In the genomic region with DNA sequence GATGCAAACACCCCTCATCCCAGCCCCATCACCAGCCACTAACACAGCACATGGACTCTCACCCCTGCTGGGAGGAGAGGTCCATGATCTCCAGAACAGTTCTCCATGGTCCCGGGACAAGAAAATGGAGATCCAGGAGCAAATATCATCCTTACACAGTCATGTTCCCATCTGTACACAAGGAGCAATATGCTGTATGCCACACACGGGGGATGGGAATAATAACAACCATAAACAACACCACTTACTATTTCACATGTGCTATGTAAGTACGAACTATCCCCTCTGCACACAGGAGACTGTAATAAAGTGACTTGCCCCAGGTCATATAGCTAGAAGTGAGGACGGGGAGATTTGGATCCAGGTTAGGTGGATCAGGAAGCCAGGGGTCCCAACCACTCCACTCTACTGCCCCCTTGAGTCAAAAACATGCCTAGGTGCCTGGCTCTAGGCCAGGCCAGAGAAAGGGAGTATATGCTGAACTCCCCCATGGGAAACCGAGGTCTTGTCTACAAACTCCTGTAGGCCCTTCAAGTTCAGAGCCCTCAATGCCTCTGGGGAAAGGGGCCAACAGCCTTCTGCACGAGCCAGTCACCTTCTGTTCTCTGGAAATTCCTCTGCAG, we compare ENCODE assay signal across 8 cellular contexts. TPM values are rescaled to one million over a fixed set of nuclear protein-coding genes. Genes with fewer than 3 reads are reported as not detected.
DNase-seq lines count a peak whose midpoint lies in the region; ATAC-seq and TF ChIP-seq lines count a peak whose summit lies in the region.

No MANE protein-coding gene starts in this region.

- ATAC-seq in left lobe of liver (peak; percentile 48), HG03159 (IDR thresholded peaks at IDR 0.05; ENCODE audit: unreplicated experiment) (no peak), HG03439 (IDR thresholded peaks at IDR 0.05; ENCODE audit: unreplicated experiment) (no peak)

- no peaks in the 10 kb centered on the region for H3K9me3 Mint-ChIP-seq in activated naive CD4-positive, alpha-beta T cell treated with anti-CD3 and anti-CD28 coated beads for 36 hours

- H3K36me3 Mint-ChIP-seq in activated naive CD4-positive, alpha-beta T cell treated with anti-CD3 and anti-CD28 coated beads for 36 hours (ENCODE audit: low read depth) = no peaks in the 10 kb centered on the region

- H3K27ac Mint-ChIP-seq in activated naive CD4-positive, alpha-beta T cell treated with anti-CD3 and anti-CD28 coated beads for 36 hours = no peak overlapping the region

- no peak overlapping the region for H3K4me3 ChIP-seq in astrocyte of the spinal cord (ENCODE audit: low read depth, low read length)

- in situ Hi-C loops in astrocyte of the spinal cord (cut with HindIII; ENCODE audit: low sequenced_read_pairs) = no loop called here

- H3K4me3 Mint-ChIP-seq in activated naive CD4-positive, alpha-beta T cell treated with anti-CD3 and anti-CD28 coated beads for 36 hours = no peak overlapping the region

- DNase-seq in activated naive CD4-positive, alpha-beta T cell treated with anti-CD3 and anti-CD28 coated beads for 36 hours = peak; percentile 60
- DNase-seq in activated naive CD4-positive, alpha-beta T cell treated with anti-CD3 and anti-CD28 coated beads, Interleukin-2, amount 50 U/mL, for 16 hours = no peak
- peak; percentile 22 for DNase-seq in MV-4-11 (lab: John Stamatoyannopoulos, UW)
- DNase-seq in astrocyte of the spinal cord (ENCODE audit: low read depth, low spot score) = peak; percentile 35
- no peak for DNase-seq in left lobe of liver (ENCODE audit: low spot score)
- DNase-seq in mesenteric fat pad (ENCODE audit: low spot score) = no peak

- intact Hi-C loops in activated naive CD4-positive, alpha-beta T cell treated with anti-CD3 and anti-CD28 coated beads for 36 hours (cut with micrococcal nuclease) = loop anchor here (1.0 kb wide), 1 partner anchor 127 kb away; no protein-coding TSS in a partner anchor

- TF ChIP-seq CTCF in astrocyte of the spinal cord (IDR thresholded peaks at IDR 0.05; ENCODE audit: low read depth, low read length) = peak; percentile 66

- no peaks in the 10 kb centered on the region for H3K4me1 Mint-ChIP-seq in activated naive CD4-positive, alpha-beta T cell treated with anti-CD3 and anti-CD28 coated beads for 36 hours (ENCODE audit: low read depth)

- CTCF ChIA-PET in activated naive CD4-positive, alpha-beta T cell treated with anti-CD3 and anti-CD28 coated beads for 36 hours (lab: Charles Lee) = interaction anchor here (1.0 to 2.7 kb wide), 5 partner anchors 15 to 127 kb away, joined by 3 to 17 read pairs (median 4); no protein-coding TSS in a partner anchor

- no peaks in the 10 kb centered on the region for H3K27me3 Mint-ChIP-seq in activated naive CD4-positive, alpha-beta T cell treated with anti-CD3 and anti-CD28 coated beads for 36 hours (ENCODE audit: low read depth)

RNA-seq across cellular contexts. Expression of gene LRRC20, which starts 34.1 kb away (rescaled TPM):
- total RNA-seq in activated naive CD4-positive, alpha-beta T cell treated with anti-CD3 and anti-CD28 coated beads for 36 hours = 10 to 100 TPM in 1 of 2 experiments, 1 to 10 TPM in 1; 8.6 to 10.7 TPM
- total RNA-seq in left lobe of liver (16.6 TPM), mesenteric fat pad (1.9 TPM)

RNA-seq across cellular contexts. Expression of gene EIF4EBP2, which starts 55.6 kb away (rescaled TPM):
- total RNA-seq in activated naive CD4-positive, alpha-beta T cell treated with anti-CD3 and anti-CD28 coated beads for 36 hours = 10 to 100 TPM; 20.0 to 21.0 TPM
- total RNA-seq in left lobe of liver = 59.2 TPM
- total RNA-seq in mesenteric fat pad = 137 TPM

Comparison
In these comparisons a context has a peak if more than half of its experiments do, and no peak if none do; other contexts are left out.
1. DNase-seq: peak in activated naive CD4-positive, alpha-beta T cell treated with anti-CD3 and anti-CD28 coated beads for 36 hours (single experiment), MV-4-11 (single experiment) and astrocyte of the spinal cord (single experiment); none in activated naive CD4-positive, alpha-beta T cell treated with anti-CD3 and anti-CD28 coated beads, Interleukin-2, amount 50 U/mL, for 16 hours (single experiment), left lobe of liver (single experiment) and mesenteric fat pad (single experiment).